ENCODE assay signal across 23 cellular contexts in genomic region chrX:675279-675886, GRCh38.
DNase-seq lines count a peak whose midpoint lies in the region; ATAC-seq and TF ChIP-seq lines count a peak whose summit lies in the region.
"Had no signal": no experiment of that assay in that cellular context is flagged by ENCODE, and none has a peak within 500 bp of the region (broad histone marks: within the 10 kb centered on the region; RNA-seq: fewer than 3 reads in every experiment).

No MANE protein-coding gene starts in this region.

- no peaks in the 10 kb centered on the region for H3K79me2 ChIP-seq in parathyroid adenoma

- H3K9ac ChIP-seq in HUES6 (ENCODE audit: low read length) = peak overlapping the region; percentile 43
- H3K9ac ChIP-seq in parathyroid adenoma = no peak overlapping the region

- no peaks in the 10 kb centered on the region for H3K27me3 ChIP-seq in HUES6 (ENCODE audit: control insufficient read depth, insufficient read depth, low read length)
- H3K27me3 ChIP-seq in RWPE2 (ENCODE audit: insufficient read depth, poor library complexity, severe bottlenecking) = no peaks in the 10 kb centered on the region
- no peaks in the 10 kb centered on the region for H3K27me3 ChIP-seq in parathyroid adenoma (ENCODE audit: control insufficient read depth, insufficient read depth, low read length)

- H3K9me3 ChIP-seq in HUES6 (ENCODE audit: control insufficient read depth, insufficient read depth, low read depth, low read length) = no peaks in the 10 kb centered on the region; the same call in 1 of the 2 replicates
- peaks cover 12% of the 10 kb centered on the region for H3K9me3 ChIP-seq in RWPE2 (ENCODE audit: severe bottlenecking)
- no peaks in the 10 kb centered on the region for H3K9me3 ChIP-seq in parathyroid adenoma (ENCODE audit: control insufficient read depth, low read length)

- H3K36me3 ChIP-seq in HUES6 (ENCODE audit: control insufficient read depth, insufficient read depth, low read length) = no peaks in the 10 kb centered on the region
- H3K36me3 ChIP-seq in RWPE2 (ENCODE audit: low read depth) = no peaks in the 10 kb centered on the region
- no peaks in the 10 kb centered on the region for H3K36me3 ChIP-seq in parathyroid adenoma (ENCODE audit: control insufficient read depth, insufficient read depth, low read length)

- peak overlapping the region; percentile 5 for H3K4me2 ChIP-seq in parathyroid adenoma (ENCODE audit: low read length)

- H3K27ac Mint-ChIP-seq in stimulated activated naive CD8-positive, alpha-beta T cell treated with anti-CD3 and anti-CD28 coated beads, Interleukin-15, amount 100 ng/mL, for 72 hours = peak overlapping the region in 1 of 2 donors; percentile 60
- H3K27ac Mint-ChIP-seq: CD14-positive monocyte had no signal

- H3K4me1 ChIP-seq in HUES6 (ENCODE audit: control insufficient read depth, insufficient read depth, low read length) (peaks cover 9% of the 10 kb centered on the region), RWPE2 (ENCODE audit: insufficient read depth, poor library complexity, severe bottlenecking) (no peaks in the 10 kb centered on the region), parathyroid adenoma (no peaks in the 10 kb centered on the region)

- peaks cover 18% of the 10 kb centered on the region for H3K27me3 Mint-ChIP-seq in stimulated activated naive CD8-positive, alpha-beta T cell treated with anti-CD3 and anti-CD28 coated beads, Interleukin-15, amount 100 ng/mL, for 72 hours

- TF ChIP-seq CTCF in RWPE2 (IDR thresholded peaks at IDR 0.05; ENCODE audit: poor library complexity, severe bottlenecking) = no peak
- TF ChIP-seq CTCF in parathyroid adenoma (IDR thresholded peaks at IDR 0.05) = no peak

- H3K4me3 ChIP-seq in HUES6 (ENCODE audit: low read depth, low read length) (no peak overlapping the region), RWPE2 (ENCODE audit: severe bottlenecking) (no peak overlapping the region), parathyroid adenoma (ENCODE audit: low read depth, low read length) (no peak overlapping the region)

- no peaks in the 10 kb centered on the region for H3K4me1 Mint-ChIP-seq in stimulated activated naive CD8-positive, alpha-beta T cell treated with anti-CD3 and anti-CD28 coated beads, Interleukin-15, amount 100 ng/mL, for 72 hours

- ATAC-seq in RWPE2 (ENCODE audit: low read depth) (no peak), HG02571 (IDR thresholded peaks at IDR 0.05; ENCODE audit: unreplicated experiment) (no peak)
- no peak for ATAC-seq in stimulated activated naive CD8-positive, alpha-beta T cell treated with anti-CD3 and anti-CD28 coated beads, Interleukin-15, amount 100 ng/mL, for 72 hours
- ATAC-seq: HCT116, SK-N-SH treated with all-trans-retinoic acid at 6 μM for 48 hours had no signal

- no peak overlapping the region for H2AFZ ChIP-seq in parathyroid adenoma

- H3K27ac ChIP-seq in HUES6 (ENCODE audit: low read depth, low read length) = no peak overlapping the region; the same call in 1 of the 2 replicates
- no peak overlapping the region for H3K27ac ChIP-seq in RWPE2 (ENCODE audit: poor library complexity, severe bottlenecking)
- no peak overlapping the region for H3K27ac ChIP-seq in parathyroid adenoma

- DNase-seq in RWPE2 (ENCODE audit: low spot score) (peak; percentile 7), iPS-NIHi7 (ENCODE audit: extremely low spot score) (peak; percentile 38), NCI-H526 treated with DMSO at 0.1 percent for 48 hours (lab: John Stamatoyannopoulos, UW) (no peak), GM19240 (ENCODE audit: insufficient read length, low spot score) (no peak)
- DNase-seq in stimulated activated naive CD8-positive, alpha-beta T cell treated with anti-CD3 and anti-CD28 coated beads, Interleukin-15, amount 100 ng/mL, for 72 hours = no peak
- DNase-seq: ACHN, AML-193, DMS79 treated with DMSO at 0.1 percent for 48 hours, KBM-7, NCI-H1436 treated with DMSO at 0.1 percent for 48 hours, NCI-H2029, NCI-H2171, NCI-H446, NCI-H69, OCI-M1, SHP77, T-helper 1 cell had no signal

- peaks cover 12 to 14% of the 10 kb centered on the region in 2 donors for H3K9me3 Mint-ChIP-seq in stimulated activated naive CD8-positive, alpha-beta T cell treated with anti-CD3 and anti-CD28 coated beads, Interleukin-15, amount 100 ng/mL, for 72 hours

- H3K4me3 Mint-ChIP-seq in stimulated activated naive CD8-positive, alpha-beta T cell treated with anti-CD3 and anti-CD28 coated beads, Interleukin-15, amount 100 ng/mL, for 72 hours = no peak overlapping the region
- H3K4me3 Mint-ChIP-seq: CD14-positive monocyte had no signal

Comparison
In these comparisons a context has a peak if more than half of its experiments do, and no peak if none do; other contexts are left out.
1. DNase-seq: peak in RWPE2 (single experiment) and iPS-NIHi7 (single experiment); none in NCI-H526 treated with DMSO at 0.1 percent for 48 hours (single experiment), GM19240 (single experiment) and stimulated activated naive CD8-positive, alpha-beta T cell treated with anti-CD3 and anti-CD28 coated beads, Interleukin-15, amount 100 ng/mL, for 72 hours (0 of 2).